In genomic region chr18:683531-683930, GRCh38 we compare ENCODE assay signal across 18 cellular contexts.
"Had no signal": no experiment of that assay in that cellular context is flagged by ENCODE, and none has a peak within 500 bp of the region (broad histone marks: within the 10 kb centered on the region; RNA-seq: fewer than 3 reads in every experiment).

No MANE protein-coding gene starts in this region.

- FAIRE-seq: frontal cortex had no signal

- H3K27me3 ChIP-seq: heart left ventricle, neutrophil, thyroid gland had no signal

- H3K4me3 ChIP-seq: heart left ventricle, thyroid gland had no signal

- DNase-seq: activated CD4-positive, CD25-positive, alpha-beta regulatory T cell treated with anti-CD3 and anti-CD28 coated beads, Interleukin-2, amount 50 U/mL, for 72 hours; activated CD8-positive, alpha-beta memory T cell treated with anti-CD3 and anti-CD28 coated beads, Interleukin-2, amount 50 U/mL, for 4 hours; activated effector memory CD4-positive, alpha-beta T cell treated with anti-CD3 and anti-CD28 coated beads, Interleukin-2, amount 50 U/mL, for 16 hours; activated T-cell treated with anti-CD3 and anti-CD28 coated beads, Interleukin-2, amount 50 U/mL, for 48 hours; cerebellar nuclear complex; effector memory CD4-positive, alpha-beta T cell; heart left ventricle; left cardiac atrium; midbrain; naive B cell; posterior cingulate gyrus; stimulated activated CD4-positive, alpha-beta T cell treated with anti-CD3 and anti-CD28 coated beads, Interleukin-2, amount 100 ng/mL, for 48 hours; SW 1271; T-helper 9 cell; thyroid gland had no signal

- H3K27ac ChIP-seq: heart left ventricle, neutrophil, thyroid gland had no signal

- H3K9me3 ChIP-seq: heart left ventricle, neutrophil, thyroid gland had no signal

- ATAC-seq: left cardiac atrium; stimulated activated memory B cell treated with anti-CD40 and anti-IgM and Interleukin-4, amounts not matched to agents 10 μg/mL and 1 μg/mL and 100 μg/mL, for 72 hours had no signal

- H3K4me1 ChIP-seq: heart left ventricle, thyroid gland had no signal
